In the genomic region with DNA sequence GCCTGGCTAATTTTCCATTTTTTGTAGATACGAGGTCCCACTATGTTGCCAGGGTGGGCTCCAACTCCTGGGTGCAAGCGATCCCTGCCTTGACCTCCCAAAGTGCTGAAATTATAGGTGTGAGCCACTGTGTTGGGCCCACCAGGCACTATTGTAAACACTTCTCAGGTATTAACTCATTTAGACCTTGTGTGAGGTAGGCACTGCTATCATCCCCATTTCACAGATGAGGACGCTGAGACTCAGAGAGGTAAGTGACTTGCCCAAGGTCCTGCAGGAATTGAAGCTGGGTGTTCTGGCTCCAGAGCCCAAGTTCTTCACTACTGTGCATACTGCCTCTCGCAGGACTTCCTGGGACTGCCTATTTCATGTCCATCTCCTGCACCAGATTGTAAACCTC, we compare ENCODE assay signal across 14 cellular contexts.
DNase-seq lines count a peak whose midpoint lies in the region; ATAC-seq and TF ChIP-seq lines count a peak whose summit lies in the region.
"Had no signal": no experiment of that assay in that cellular context is flagged by ENCODE, and none has a peak within 500 bp of the region (broad histone marks: within the 10 kb centered on the region; RNA-seq: fewer than 3 reads in every experiment).

No MANE protein-coding gene starts in this region.

- H3K4me1 ChIP-seq in right atrium auricular region: peaks cover 0 to 40% of the 10 kb centered on the region in 2 donors
- peaks cover 3 to 41% (median 18%) of the 10 kb centered on the region in 9 donors for H3K4me1 ChIP-seq in heart right ventricle
- H3K4me1 ChIP-seq in right lobe of liver: peaks cover 0 to 70% (median 21%) of the 10 kb centered on the region in 4 donors
- H3K4me1 ChIP-seq: BE2C, HAP-1 had no signal

- 97 to 99% methylated on average over 4 of the region's 4 CpGs for WGBS in heart right ventricle, 2 donors
- 57% methylated on average over 2 of the region's 4 CpGs for WGBS in right lobe of liver (ENCODE audit: insufficient coverage, low coverage, low lambda C conversion rate, missing lambda C conversion rate)

- DNase-seq in right atrium auricular region (ENCODE audit: low spot score): no peak
- DNase-seq in heart right ventricle: no peak
- no peak for DNase-seq in right lobe of liver
- no peak for DNase-seq in HUDEP-2 (lab: John Stamatoyannopoulos, UW; ENCODE audit: unreplicated experiment in 76 of 76)
- no peak for DNase-seq in NK-92 treated with Interleukin-12 subunit alpha and Interleukin-12 subunit beta, amount 100 ng/mL, for 24 hours (lab: John Stamatoyannopoulos, UW)
- no peak for DNase-seq in stimulated activated CD4-positive, alpha-beta T cell treated with anti-CD3 and anti-CD28 coated beads, Interleukin-15, amount 100 ng/mL, for 24 hours
- DNase-seq: BE2C, NCI-H2081 treated with DMSO at 0.1 percent for 48 hours, Peyer's patch had no signal

- intact Hi-C loops in heart right ventricle (cut with DNase I): loop anchor here in 9 of 10 donors (2.0 to 10.0 kb wide), 14 partner anchors 38 to 558 kb away; a partner anchor contains a TSS
- intact Hi-C loops in right lobe of liver (cut with DNase I): loop anchor here (5.0 to 10.0 kb wide), 2 partner anchors 286 to 288 kb away; no protein-coding TSS in a partner anchor

- no peaks in the 10 kb centered on the region for H3K9me3 ChIP-seq in right atrium auricular region
- H3K9me3 ChIP-seq in heart right ventricle: no peaks in the 10 kb centered on the region
- no peaks in the 10 kb centered on the region for H3K9me3 ChIP-seq in right lobe of liver
- H3K9me3 ChIP-seq: BE2C, HAP-1, Peyer's patch had no signal

- H3K27me3 ChIP-seq in right atrium auricular region (no peaks in the 10 kb centered on the region), heart right ventricle (peaks cover 0 to 10% (median 0%) of the 10 kb centered on the region in 7 donors), right lobe of liver (no peaks in the 10 kb centered on the region)
- H3K27me3 ChIP-seq: BE2C, Peyer's patch had no signal

- TF ChIP-seq CTCF in right atrium auricular region (IDR thresholded peaks at IDR 0.05) (no peak), heart right ventricle (IDR thresholded peaks at IDR 0.05) (no peak), VCaP (conservative IDR thresholded peaks at IDR 0.05) (no peak), right lobe of liver (IDR thresholded peaks at IDR 0.05) (no peak)

- no peak for TF ChIP-seq POLR2A in right lobe of liver (IDR thresholded peaks at IDR 0.05)

- no peaks in the 10 kb centered on the region for H3K36me3 ChIP-seq in right atrium auricular region
- H3K36me3 ChIP-seq in heart right ventricle: no peaks in the 10 kb centered on the region
- no peaks in the 10 kb centered on the region for H3K36me3 ChIP-seq in right lobe of liver
- H3K36me3 ChIP-seq: BE2C, HAP-1, Peyer's patch had no signal

- ATAC-seq in heart right ventricle (no peak), right lobe of liver (peak in 1 of 4 donors; percentile 0)

- no peak overlapping the region for H3K4me3 ChIP-seq in right atrium auricular region
- no peak overlapping the region for H3K4me3 ChIP-seq in heart right ventricle
- H3K4me3 ChIP-seq in right lobe of liver: peak overlapping the region in 2 of 3 donors; percentile 20 to 34
- H3K4me3 ChIP-seq: GM12878, GM23248, HAP-1, Peyer's patch had no signal

- H3K27ac ChIP-seq in right atrium auricular region (peak overlapping the region; percentile 42 to 64), heart right ventricle (peak overlapping the region in 3 of 10 donors; percentile 3 to 25 (median 14)), VCaP (peak overlapping the region; percentile 71), right lobe of liver (peak overlapping the region; percentile 78 to 94 (median 90))
- H3K27ac ChIP-seq: GM23248, HL-60, Peyer's patch had no signal

Comparison
In these comparisons a context has a peak if more than half of its experiments do, and no peak if none do; other contexts are left out.
1. H3K4me3 ChIP-seq: peak in right lobe of liver (2 of 3); none in right atrium auricular region (0 of 2) and heart right ventricle (0 of 10).